8 cellular contexts compared by ENCODE assay signal in the genomic region with DNA sequence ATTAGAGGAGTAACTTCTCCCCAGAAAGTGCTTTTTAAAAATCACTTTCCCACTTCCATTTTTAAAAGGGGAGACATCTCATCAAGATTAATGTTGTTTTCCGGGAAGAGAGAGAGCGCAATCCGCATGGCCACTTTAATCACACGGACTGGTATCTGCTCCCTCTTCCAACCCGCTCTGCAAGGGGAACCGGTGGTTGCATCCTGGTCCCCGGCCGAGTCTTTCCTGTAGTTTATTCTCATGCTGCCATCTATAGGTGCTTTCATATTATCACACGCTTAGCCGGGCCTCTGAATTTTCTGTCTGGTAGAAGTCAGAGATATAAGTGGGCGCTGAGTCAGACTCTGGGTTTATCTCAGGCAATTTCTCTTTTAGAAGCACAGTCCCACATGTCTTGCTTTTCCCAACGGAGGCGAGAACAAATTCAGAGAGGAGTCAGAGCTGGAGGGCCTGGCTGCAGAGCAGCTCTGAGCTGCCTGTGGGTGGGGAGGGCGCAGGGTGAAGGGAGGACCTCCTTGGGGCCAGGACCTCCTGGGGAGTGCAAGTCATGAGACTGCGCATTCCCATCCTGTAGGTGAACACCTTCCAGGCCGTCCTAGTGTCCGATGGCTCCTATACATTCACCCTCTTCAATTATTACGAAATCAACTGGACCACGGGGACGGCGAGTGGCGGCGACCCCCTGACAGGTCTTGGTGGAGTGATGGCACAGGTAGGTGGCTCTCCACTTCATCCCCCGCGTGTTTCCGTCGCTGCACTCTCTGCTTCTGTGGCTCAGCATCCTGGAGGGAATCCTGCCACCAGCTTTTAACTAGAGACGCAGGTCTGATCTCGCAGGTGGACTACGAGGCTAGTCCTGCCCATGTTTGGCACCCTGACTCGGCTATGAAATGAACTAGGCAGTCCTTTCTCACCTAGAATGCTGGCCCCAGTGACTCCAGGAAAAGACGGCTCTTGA. TPM values are rescaled to one million over a fixed set of nuclear protein-coding genes. Genes with fewer than 3 reads are reported as not detected.
DNase-seq lines count a peak whose midpoint lies in the region; ATAC-seq and TF ChIP-seq lines count a peak whose summit lies in the region.

No MANE protein-coding gene starts in this region.

- DNase-seq in NCI-H524 treated with DMSO at 0.1 percent for 48 hours (lab: John Stamatoyannopoulos, UW), result peak; percentile 25
- DNase-seq in activated T-cell treated with anti-CD3 and anti-CD28 coated beads for 48 hours (ENCODE audit: low read depth), result peak; percentile 15
- peak; percentile 41 for DNase-seq in foreskin melanocyte
- DNase-seq in omental fat pad (ENCODE audit: low spot score), result no peak

- no peaks in the 10 kb centered on the region for H3K9me3 ChIP-seq in DOHH2 (ENCODE audit: control insufficient read depth, insufficient read depth, low read length)

- no peak overlapping the region for H3K4me2 ChIP-seq in DOHH2 (ENCODE audit: low read length)

- H4K20me1 ChIP-seq in DOHH2 (ENCODE audit: control insufficient read depth, insufficient read depth, low read depth, low read length), result no peaks in the 10 kb centered on the region

- H3K79me2 ChIP-seq in DOHH2 (ENCODE audit: control insufficient read depth, low read length), result no peaks in the 10 kb centered on the region

- no peaks in the 10 kb centered on the region for H3K36me3 ChIP-seq in DOHH2 (ENCODE audit: control insufficient read depth, low read length)

- peak; percentile 50 for ATAC-seq in HG02981 (IDR thresholded peaks at IDR 0.05; ENCODE audit: unreplicated experiment)
- peak; percentile 77 for ATAC-seq in omental fat pad (ENCODE audit: low FRiP score)
- no peak for ATAC-seq in HG02973 (IDR thresholded peaks at IDR 0.05; ENCODE audit: unreplicated experiment)
- no peak for ATAC-seq in GM18520 (IDR thresholded peaks at IDR 0.05; ENCODE audit: unreplicated experiment)

- H3K4me3 ChIP-seq in DOHH2 (ENCODE audit: low read length), result no peak overlapping the region

- no peaks in the 10 kb centered on the region for H3K4me1 ChIP-seq in DOHH2 (ENCODE audit: control insufficient read depth, low read length)

- H3K27me3 ChIP-seq in DOHH2 (ENCODE audit: control insufficient read depth, low read length), result peaks cover 10% of the 10 kb centered on the region

- TF ChIP-seq CTCF in DOHH2 (IDR thresholded peaks at IDR 0.05; ENCODE audit: low read depth, low read length, poor library complexity, severe bottlenecking) (peak; percentile 56), omental fat pad (IDR thresholded peaks at IDR 0.05) (peak in 1 of 3 donors; percentile 4)

- no peak overlapping the region for H3K27ac ChIP-seq in DOHH2 (ENCODE audit: low read depth, low read length)

- H3K9me2 ChIP-seq in DOHH2 (replicated peaks; ENCODE audit: control insufficient read depth, low read length), result no peaks in the 10 kb centered on the region

- H3F3A ChIP-seq in DOHH2 (ENCODE audit: control insufficient read depth, insufficient read depth), result no peaks in the 10 kb centered on the region

RNA-seq across cellular contexts. Expression of a gene that starts 11.7 kb away (rescaled TPM):
- total RNA-seq in omental fat pad, result 1 to 10 TPM in 2 of 4 donors, under 1 TPM in 2; 0.48 to 1.5 (median 1.0) TPM

Comparison
In these comparisons a context has a peak if more than half of its experiments do, and no peak if none do; other contexts are left out.
1. ATAC-seq: peak in HG02981 (single experiment) and omental fat pad (single experiment); none in HG02973 (single experiment) and GM18520 (single experiment).